8 cellular contexts compared by ENCODE assay signal in the genomic region with DNA sequence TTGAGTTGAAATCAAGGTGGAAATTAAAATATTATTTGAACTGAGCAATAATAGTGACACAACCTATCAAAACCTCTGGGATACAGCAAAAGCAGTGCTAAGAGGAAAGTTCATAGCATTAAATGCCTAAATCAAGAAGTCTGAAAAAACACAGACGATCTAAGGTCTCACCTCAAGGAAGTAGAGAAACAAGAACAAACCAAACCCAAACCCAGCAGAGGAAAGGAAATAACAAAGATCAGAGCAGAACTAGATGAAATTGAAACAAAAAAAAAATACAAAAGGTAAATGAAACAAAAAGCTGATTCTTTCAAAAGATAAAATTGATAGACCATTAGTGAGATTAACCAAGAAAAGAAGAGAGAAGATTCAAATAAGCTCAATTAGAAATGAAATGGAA. TPM values are rescaled to one million over a fixed set of nuclear protein-coding genes. Genes with fewer than 3 reads are reported as not detected.
DNase-seq lines count a peak whose midpoint lies in the region; ATAC-seq and TF ChIP-seq lines count a peak whose summit lies in the region.
"Not testable (repeated sequence)": the region's sequence is repeated elsewhere in the genome, so short reads cannot be mapped to it uniquely, and the experiment has no call there.
"Had no signal": no experiment of that assay in that cellular context is flagged by ENCODE, and none has a peak within 500 bp of the region (broad histone marks: within the 10 kb centered on the region; RNA-seq: fewer than 3 reads in every experiment).

No MANE protein-coding gene starts in this region.

- H3K36me3 ChIP-seq in CD8-positive, alpha-beta T cell (ENCODE audit: insufficient read depth, low read length), result not testable (repeated sequence)

- peaks cover 24% of the 10 kb centered on the region for H3K9me3 Mint-ChIP-seq in CD8-positive, alpha-beta T cell
- H3K9me3 Mint-ChIP-seq in T-helper 1 cell treated with Interleukin-12 subunit alpha and Interleukin-12 subunit beta and Interleukin-4 antibody, amounts not matched to agents 30 μg/mL and 1 μg/mL, for 36 hours, result peaks cover 49% of the 10 kb centered on the region
- H3K9me3 Mint-ChIP-seq in activated CD4-positive, alpha-beta T cell treated with anti-CD3 and anti-CD28 coated beads, Interleukin-2, amount 10 ng/mL, durations not matched to agents 7 days and 5 days, result peaks cover 55% of the 10 kb centered on the region
- H3K9me3 Mint-ChIP-seq in activated CD8-positive, alpha-beta memory T cell treated with anti-CD3 and anti-CD28 coated beads, Interleukin-2, amount 10 ng/mL, durations not matched to agents 7 days and 5 days (ENCODE audit: low read depth), result peaks cover 31% of the 10 kb centered on the region
- H3K9me3 Mint-ChIP-seq in activated naive CD4-positive, alpha-beta T cell treated with anti-CD3 and anti-CD28 coated beads, Interleukin-2, amount 50 U/mL, for 24 hours, result peaks cover 17% of the 10 kb centered on the region
- H3K9me3 Mint-ChIP-seq in activated naive CD8-positive, alpha-beta T cell treated with anti-CD3 and anti-CD28 coated beads, Interleukin-2, amount 10 ng/mL, durations not matched to agents 7 days and 5 days, result peaks cover 33% of the 10 kb centered on the region
- peaks cover 5 to 14% of the 10 kb centered on the region in 2 donors for H3K9me3 Mint-ChIP-seq in effector memory CD8-positive, alpha-beta T cell

- H3K27ac ChIP-seq in CD8-positive, alpha-beta T cell (ENCODE audit: low read depth, low read length), result not testable (repeated sequence)

- CTCF ChIA-PET in CD8-positive, alpha-beta T cell (lab: Charles Lee), result interaction anchor here (0.6 to 1.1 kb wide), 2 partner anchors 22 to 68 kb away, joined by 4 to 5 read pairs; no protein-coding TSS in a partner anchor
- CTCF ChIA-PET in activated CD4-positive, alpha-beta T cell treated with anti-CD3 and anti-CD28 coated beads, Interleukin-2, amount 10 ng/mL, durations not matched to agents 7 days and 5 days (lab: Charles Lee), result interaction anchor here (0.6 to 1.7 kb wide), 3 partner anchors 11 to 61 kb away, joined by 3 read pairs; no protein-coding TSS in a partner anchor
- CTCF ChIA-PET in activated CD8-positive, alpha-beta memory T cell treated with anti-CD3 and anti-CD28 coated beads, Interleukin-2, amount 10 ng/mL, durations not matched to agents 7 days and 5 days (lab: Charles Lee), result interaction anchor here (1.0 kb wide), 1 partner anchor 61 kb away, joined by 5 read pairs; no protein-coding TSS in a partner anchor

- peaks cover 16% of the 10 kb centered on the region for H3K36me3 Mint-ChIP-seq in CD8-positive, alpha-beta T cell
- H3K36me3 Mint-ChIP-seq in T-helper 1 cell treated with Interleukin-12 subunit alpha and Interleukin-12 subunit beta and Interleukin-4 antibody, amounts not matched to agents 30 μg/mL and 1 μg/mL, for 36 hours (ENCODE audit: low read depth), result peaks cover 30% of the 10 kb centered on the region
- H3K36me3 Mint-ChIP-seq in activated CD4-positive, alpha-beta T cell treated with anti-CD3 and anti-CD28 coated beads, Interleukin-2, amount 10 ng/mL, durations not matched to agents 7 days and 5 days (ENCODE audit: low read depth), result peaks cover 46% of the 10 kb centered on the region
- H3K36me3 Mint-ChIP-seq in activated CD8-positive, alpha-beta memory T cell treated with anti-CD3 and anti-CD28 coated beads, Interleukin-2, amount 10 ng/mL, durations not matched to agents 7 days and 5 days, result peaks cover 59% of the 10 kb centered on the region
- peaks cover 15% of the 10 kb centered on the region for H3K36me3 Mint-ChIP-seq in activated naive CD4-positive, alpha-beta T cell treated with anti-CD3 and anti-CD28 coated beads, Interleukin-2, amount 50 U/mL, for 24 hours
- H3K36me3 Mint-ChIP-seq in activated naive CD8-positive, alpha-beta T cell treated with anti-CD3 and anti-CD28 coated beads, Interleukin-2, amount 10 ng/mL, durations not matched to agents 7 days and 5 days, result peaks cover 57% of the 10 kb centered on the region
- H3K36me3 Mint-ChIP-seq in effector memory CD8-positive, alpha-beta T cell (ENCODE audit: insufficient read depth), result not testable (repeated sequence)

- H3K9me3 ChIP-seq in CD8-positive, alpha-beta T cell (ENCODE audit: low read length), result not testable (repeated sequence)

- not testable (repeated sequence) for H3K27me3 ChIP-seq in CD8-positive, alpha-beta T cell (ENCODE audit: insufficient read depth, low read length)

- DNase-seq in CD8-positive, alpha-beta T cell; activated CD8-positive, alpha-beta memory T cell treated with anti-CD3 and anti-CD28 coated beads, Interleukin-2, amount 10 ng/mL, durations not matched to agents 7 days and 5 days; activated naive CD8-positive, alpha-beta T cell treated with anti-CD3 and anti-CD28 coated beads, Interleukin-2, amount 10 ng/mL, durations not matched to agents 7 days and 5 days; effector memory CD8-positive, alpha-beta T cell: not testable (repeated sequence)
- DNase-seq in activated CD4-positive, alpha-beta T cell treated with anti-CD3 and anti-CD28 coated beads, Interleukin-2, amount 10 ng/mL, durations not matched to agents 7 days and 5 days, result peak; percentile 21

- H3K4me1 Mint-ChIP-seq in CD8-positive, alpha-beta T cell (ENCODE audit: low read depth), result peaks cover 13% of the 10 kb centered on the region
- peaks cover 14% of the 10 kb centered on the region for H3K4me1 Mint-ChIP-seq in T-helper 1 cell treated with Interleukin-12 subunit alpha and Interleukin-12 subunit beta and Interleukin-4 antibody, amounts not matched to agents 30 μg/mL and 1 μg/mL, for 36 hours (ENCODE audit: low read depth)
- peaks cover 30% of the 10 kb centered on the region for H3K4me1 Mint-ChIP-seq in activated CD4-positive, alpha-beta T cell treated with anti-CD3 and anti-CD28 coated beads, Interleukin-2, amount 10 ng/mL, durations not matched to agents 7 days and 5 days
- peaks cover 29% of the 10 kb centered on the region for H3K4me1 Mint-ChIP-seq in activated CD8-positive, alpha-beta memory T cell treated with anti-CD3 and anti-CD28 coated beads, Interleukin-2, amount 10 ng/mL, durations not matched to agents 7 days and 5 days
- peaks cover 15% of the 10 kb centered on the region for H3K4me1 Mint-ChIP-seq in activated naive CD4-positive, alpha-beta T cell treated with anti-CD3 and anti-CD28 coated beads, Interleukin-2, amount 50 U/mL, for 24 hours
- H3K4me1 Mint-ChIP-seq in activated naive CD8-positive, alpha-beta T cell treated with anti-CD3 and anti-CD28 coated beads, Interleukin-2, amount 10 ng/mL, durations not matched to agents 7 days and 5 days, result peaks cover 14% of the 10 kb centered on the region
- peaks cover 5 to 22% of the 10 kb centered on the region in 2 donors for H3K4me1 Mint-ChIP-seq in effector memory CD8-positive, alpha-beta T cell (ENCODE audit: low read depth in 2 of 2)

- peaks cover 20% of the 10 kb centered on the region for H3K27me3 Mint-ChIP-seq in CD8-positive, alpha-beta T cell (ENCODE audit: low read depth)
- peaks cover 38% of the 10 kb centered on the region for H3K27me3 Mint-ChIP-seq in T-helper 1 cell treated with Interleukin-12 subunit alpha and Interleukin-12 subunit beta and Interleukin-4 antibody, amounts not matched to agents 30 μg/mL and 1 μg/mL, for 36 hours (ENCODE audit: low read depth)
- peaks cover 43% of the 10 kb centered on the region for H3K27me3 Mint-ChIP-seq in activated CD4-positive, alpha-beta T cell treated with anti-CD3 and anti-CD28 coated beads, Interleukin-2, amount 10 ng/mL, durations not matched to agents 7 days and 5 days
- not testable (repeated sequence) for H3K27me3 Mint-ChIP-seq in activated CD8-positive, alpha-beta memory T cell treated with anti-CD3 and anti-CD28 coated beads, Interleukin-2, amount 10 ng/mL, durations not matched to agents 7 days and 5 days
- peaks cover 11% of the 10 kb centered on the region for H3K27me3 Mint-ChIP-seq in activated naive CD4-positive, alpha-beta T cell treated with anti-CD3 and anti-CD28 coated beads, Interleukin-2, amount 50 U/mL, for 24 hours
- peaks cover 11% of the 10 kb centered on the region for H3K27me3 Mint-ChIP-seq in activated naive CD8-positive, alpha-beta T cell treated with anti-CD3 and anti-CD28 coated beads, Interleukin-2, amount 10 ng/mL, durations not matched to agents 7 days and 5 days
- peaks cover 0 to 50% of the 10 kb centered on the region in 2 donors for H3K27me3 Mint-ChIP-seq in effector memory CD8-positive, alpha-beta T cell

- POLR2A ChIA-PET in CD8-positive, alpha-beta T cell (lab: Charles Lee), result interaction anchor here (0.7 kb wide), 1 partner anchor 271 kb away, joined by 3 read pairs; a partner anchor contains a TSS
- POLR2A ChIA-PET in activated CD4-positive, alpha-beta T cell treated with anti-CD3 and anti-CD28 coated beads, Interleukin-2, amount 10 ng/mL, durations not matched to agents 7 days and 5 days (lab: Charles Lee), result not testable (repeated sequence)
- POLR2A ChIA-PET in activated naive CD8-positive, alpha-beta T cell treated with anti-CD3 and anti-CD28 coated beads, Interleukin-2, amount 10 ng/mL, durations not matched to agents 7 days and 5 days (lab: Charles Lee), result interaction anchor here (0.7 to 0.9 kb wide), 2 partner anchors 9 to 526 kb away, joined by 3 to 4 read pairs; a partner anchor contains a TSS

- H3K4me3 ChIP-seq in CD8-positive, alpha-beta T cell (ENCODE audit: low read depth, low read length), result not testable (repeated sequence)

- TF ChIP-seq CTCF in CD8-positive, alpha-beta T cell (IDR thresholded peaks at IDR 0.05), result not testable (repeated sequence)

- intact Hi-C loops in CD8-positive, alpha-beta T cell (cut with DNase I, micrococcal nuclease), result not testable (repeated sequence)

- not testable (repeated sequence) for ATAC-seq in CD8-positive, alpha-beta T cell; activated CD8-positive, alpha-beta memory T cell treated with anti-CD3 and anti-CD28 coated beads, Interleukin-2, amount 10 ng/mL, durations not matched to agents 7 days and 5 days; activated naive CD8-positive, alpha-beta T cell treated with anti-CD3 and anti-CD28 coated beads, Interleukin-2, amount 10 ng/mL, durations not matched to agents 7 days and 5 days (ENCODE audit: low read depth); effector memory CD8-positive, alpha-beta T cell (replicated peaks)

- H3K27ac Mint-ChIP-seq in CD8-positive, alpha-beta T cell, result peak overlapping the region; percentile 72
- peak overlapping the region; percentile 28 for H3K27ac Mint-ChIP-seq in T-helper 1 cell treated with Interleukin-12 subunit alpha and Interleukin-12 subunit beta and Interleukin-4 antibody, amounts not matched to agents 30 μg/mL and 1 μg/mL, for 36 hours
- H3K27ac Mint-ChIP-seq in activated CD4-positive, alpha-beta T cell treated with anti-CD3 and anti-CD28 coated beads, Interleukin-2, amount 10 ng/mL, durations not matched to agents 7 days and 5 days, result peak overlapping the region; percentile 85
- peak overlapping the region; percentile 77 for H3K27ac Mint-ChIP-seq in activated CD8-positive, alpha-beta memory T cell treated with anti-CD3 and anti-CD28 coated beads, Interleukin-2, amount 10 ng/mL, durations not matched to agents 7 days and 5 days
- H3K27ac Mint-ChIP-seq in activated naive CD4-positive, alpha-beta T cell treated with anti-CD3 and anti-CD28 coated beads, Interleukin-2, amount 50 U/mL, for 24 hours, result peak overlapping the region; percentile 75
- H3K27ac Mint-ChIP-seq in activated naive CD8-positive, alpha-beta T cell treated with anti-CD3 and anti-CD28 coated beads, Interleukin-2, amount 10 ng/mL, durations not matched to agents 7 days and 5 days, result peak overlapping the region; percentile 74
- H3K27ac Mint-ChIP-seq in effector memory CD8-positive, alpha-beta T cell, result peak overlapping the region; percentile 49 to 79

- peak overlapping the region; percentile 6 for H3K4me3 Mint-ChIP-seq in CD8-positive, alpha-beta T cell
- peak overlapping the region; percentile 19 for H3K4me3 Mint-ChIP-seq in T-helper 1 cell treated with Interleukin-12 subunit alpha and Interleukin-12 subunit beta and Interleukin-4 antibody, amounts not matched to agents 30 μg/mL and 1 μg/mL, for 36 hours
- H3K4me3 Mint-ChIP-seq in activated CD4-positive, alpha-beta T cell treated with anti-CD3 and anti-CD28 coated beads, Interleukin-2, amount 10 ng/mL, durations not matched to agents 7 days and 5 days, result peak overlapping the region; percentile 9
- H3K4me3 Mint-ChIP-seq in activated CD8-positive, alpha-beta memory T cell treated with anti-CD3 and anti-CD28 coated beads, Interleukin-2, amount 10 ng/mL, durations not matched to agents 7 days and 5 days, result peak overlapping the region; percentile 19
- H3K4me3 Mint-ChIP-seq in activated naive CD4-positive, alpha-beta T cell treated with anti-CD3 and anti-CD28 coated beads, Interleukin-2, amount 50 U/mL, for 24 hours, result peak overlapping the region; percentile 53
- peak overlapping the region; percentile 49 for H3K4me3 Mint-ChIP-seq in activated naive CD8-positive, alpha-beta T cell treated with anti-CD3 and anti-CD28 coated beads, Interleukin-2, amount 10 ng/mL, durations not matched to agents 7 days and 5 days
- H3K4me3 Mint-ChIP-seq in effector memory CD8-positive, alpha-beta T cell, result peak overlapping the region; percentile 6 to 37

- not testable (repeated sequence) for H3K4me1 ChIP-seq in CD8-positive, alpha-beta T cell (ENCODE audit: insufficient read depth, low read length)

RNA-seq across cellular contexts. Expression of a gene that starts 8.7 kb away (rescaled TPM):
- 10 to 100 TPM; 12.7 to 23.1 TPM for total RNA-seq in CD8-positive, alpha-beta T cell
- 10 to 100 TPM; 15.0 to 15.4 TPM for total RNA-seq in activated CD4-positive, alpha-beta T cell treated with anti-CD3 and anti-CD28 coated beads, Interleukin-2, amount 10 ng/mL, durations not matched to agents 7 days and 5 days
- total RNA-seq in activated CD8-positive, alpha-beta memory T cell treated with anti-CD3 and anti-CD28 coated beads, Interleukin-2, amount 10 ng/mL, durations not matched to agents 7 days and 5 days, result 10 to 100 TPM; 51.8 to 60.6 TPM
- 10 to 100 TPM; 18.8 to 19.9 TPM for total RNA-seq in activated naive CD8-positive, alpha-beta T cell treated with anti-CD3 and anti-CD28 coated beads, Interleukin-2, amount 10 ng/mL, durations not matched to agents 7 days and 5 days
- total RNA-seq: Caco-2 had no signal

RNA-seq across cellular contexts. Expression of a gene that starts 42.7 kb away (rescaled TPM):
- under 1 TPM; 0.11 to 0.14 TPM for total RNA-seq in CD8-positive, alpha-beta T cell
- total RNA-seq in activated CD4-positive, alpha-beta T cell treated with anti-CD3 and anti-CD28 coated beads, Interleukin-2, amount 10 ng/mL, durations not matched to agents 7 days and 5 days, result 1 to 10 TPM; 3.1 to 3.5 TPM
- 1 to 10 TPM; 1.1 to 2.2 TPM for total RNA-seq in activated CD8-positive, alpha-beta memory T cell treated with anti-CD3 and anti-CD28 coated beads, Interleukin-2, amount 10 ng/mL, durations not matched to agents 7 days and 5 days
- 1 to 10 TPM; 2.1 to 2.2 TPM for total RNA-seq in activated naive CD8-positive, alpha-beta T cell treated with anti-CD3 and anti-CD28 coated beads, Interleukin-2, amount 10 ng/mL, durations not matched to agents 7 days and 5 days

Comparison
In these comparisons a context has a peak if more than half of its experiments do, and no peak if none do; other contexts are left out.
1. H3K27ac Mint-ChIP-seq: peak in every context shown above with its lines; median percentile 85 in activated CD4-positive, alpha-beta T cell treated with anti-CD3 and anti-CD28 coated beads, Interleukin-2, amount 10 ng/mL, durations not matched to agents 7 days and 5 days; 77 in activated CD8-positive, alpha-beta memory T cell treated with anti-CD3 and anti-CD28 coated beads, Interleukin-2, amount 10 ng/mL, durations not matched to agents 7 days and 5 days; 75 in activated naive CD4-positive, alpha-beta T cell treated with anti-CD3 and anti-CD28 coated beads, Interleukin-2, amount 50 U/mL, for 24 hours; 74 in activated naive CD8-positive, alpha-beta T cell treated with anti-CD3 and anti-CD28 coated beads, Interleukin-2, amount 10 ng/mL, durations not matched to agents 7 days and 5 days; 72 in CD8-positive, alpha-beta T cell; 64 in effector memory CD8-positive, alpha-beta T cell; 28 in T-helper 1 cell treated with Interleukin-12 subunit alpha and Interleukin-12 subunit beta and Interleukin-4 antibody, amounts not matched to agents 30 μg/mL and 1 μg/mL, for 36 hours.